ENCODE assay signal across 15 cellular contexts in genomic region chr1:210257698-210258395, GRCh38. TPM values are rescaled to one million over a fixed set of nuclear protein-coding genes. Genes with fewer than 3 reads are reported as not detected.
DNase-seq lines count a peak whose midpoint lies in the region; ATAC-seq and TF ChIP-seq lines count a peak whose summit lies in the region.
"Had no signal": no experiment of that assay in that cellular context is flagged by ENCODE, and none has a peak within 500 bp of the region (broad histone marks: within the 10 kb centered on the region; RNA-seq: fewer than 3 reads in every experiment).

No MANE protein-coding gene starts in this region.

- ATAC-seq in GM19328 (IDR thresholded peaks at IDR 0.05; ENCODE audit: unreplicated experiment) (no peak), PC-3 (no peak)
- ATAC-seq: activated T-helper 17 cell treated with anti-CD3 and anti-CD28 coated beads, Interleukin-2, amount 50 U/mL, for 72 hours had no signal

- POLR2A ChIA-PET in RWPE1 (lab: Yijun Ruan, JAX; ENCODE audit: low non-redundant PET) = no interaction called here
- POLR2A ChIA-PET in PC-3 (lab: Charles Lee; ENCODE audit: unreplicated experiment) = interaction anchor here (0.6 kb wide), 1 partner anchor 65 kb away, joined by 3 read pairs; no protein-coding TSS in a partner anchor

- no peak overlapping the region for H3K4me2 ChIP-seq in PC-3 (ENCODE audit: low read length)

- no peaks in the 10 kb centered on the region for H4K20me1 ChIP-seq in PC-3 (ENCODE audit: low read length)

- no peak for TF ChIP-seq CTCF in RWPE1 (conservative IDR thresholded peaks at IDR 0.05; ENCODE audit: low read depth)
- TF ChIP-seq CTCF in fibroblast of mammary gland (conservative IDR thresholded peaks at IDR 0.05; ENCODE audit: control insufficient read depth, insufficient read depth, low read depth, low read length) = no peak
- TF ChIP-seq CTCF in PC-3 (conservative IDR thresholded peaks at IDR 0.05; ENCODE audit: low read depth, low read length) = no peak

- H3K9me2 ChIP-seq in PC-3 (replicated peaks; ENCODE audit: low read length) = no peaks in the 10 kb centered on the region

- no TSS peak for BruUV-seq in PC-3 (replicated peaks; lab: Mats Ljungman, UMichigan)

- H3K79me2 ChIP-seq in PC-3 (ENCODE audit: low read length) = no peaks in the 10 kb centered on the region

- intact Hi-C loops in head of caudate nucleus (cut with DNase I) (loop anchor here (10.0 kb wide), 1 partner anchor 47 kb away; no protein-coding TSS in a partner anchor), PC-3 (cut with micrococcal nuclease) (no loop called here), posterior vena cava (cut with DNase I) (no loop called here)

- DNase-seq in DMS153 treated with DMSO at 0.1 percent for 48 hours (lab: John Stamatoyannopoulos, UW; ENCODE audit: unreplicated experiment) = peak; percentile 42
- DNase-seq in RWPE1 (ENCODE audit: low spot score) = no peak
- DNase-seq in fibroblast of mammary gland (ENCODE audit: low read depth) = peak; percentile 61
- no peak for DNase-seq in head of caudate nucleus
- DNase-seq in PC-3 = no peak
- no peak for DNase-seq in posterior vena cava (ENCODE audit: low spot score)
- DNase-seq: GM23248; nucleus accumbens; stimulated activated CD4-positive, alpha-beta T cell treated with anti-CD3 and anti-CD28 coated beads, Interleukin-1b, Interleukin-23, amount 100 ng/mL, for 48 hours had no signal

- no peak overlapping the region for H2AFZ ChIP-seq in PC-3 (ENCODE audit: low read length)
- H2AFZ ChIP-seq: GM23248 had no signal

- H3K27me3 ChIP-seq in rectal smooth muscle tissue (ENCODE audit: control insufficient read depth, insufficient read depth, low read length) (no peaks in the 10 kb centered on the region), PC-3 (ENCODE audit: low read length) (no peaks in the 10 kb centered on the region)

- no peak overlapping the region for H3K4me3 ChIP-seq in fibroblast of mammary gland (ENCODE audit: control insufficient read depth, low read depth, low read length)
- no peak overlapping the region for H3K4me3 ChIP-seq in rectal smooth muscle tissue (ENCODE audit: low read length)
- H3K4me3 ChIP-seq in PC-3 (ENCODE audit: low read length) = no peak overlapping the region
- H3K4me3 ChIP-seq: GM23248 had no signal

- H3K9me3 ChIP-seq in PC-3 (ENCODE audit: low read length) = no peaks in the 10 kb centered on the region

- peaks cover 17% of the 10 kb centered on the region for H3K4me1 ChIP-seq in rectal smooth muscle tissue (ENCODE audit: control insufficient read depth, insufficient read depth, low read length)
- H3K4me1 ChIP-seq in PC-3 (ENCODE audit: insufficient read depth, low read length) = peaks cover 5% of the 10 kb centered on the region; the same call in 1 of the 2 replicates

- H3K36me3 ChIP-seq in rectal smooth muscle tissue (ENCODE audit: control insufficient read depth, insufficient read depth, low read length) (no peaks in the 10 kb centered on the region), PC-3 (ENCODE audit: low read depth, low read length) (no peaks in the 10 kb centered on the region)

- CTCF ChIA-PET in RWPE1 (lab: Yijun Ruan, JAX) = interaction anchor here (0.6 to 0.7 kb wide), 4 partner anchors 12 to 58 kb away, joined by 3 to 4 read pairs (median 3); no protein-coding TSS in a partner anchor
- CTCF ChIA-PET in PC-3 (lab: Charles Lee) = no interaction called here

- no peaks in the 10 kb centered on the region for H3F3A ChIP-seq in PC-3 (ENCODE audit: low read length, unreplicated experiment)

- H3K27ac ChIP-seq in RWPE1 (peak overlapping the region; percentile 89), rectal smooth muscle tissue (ENCODE audit: low read depth, low read length) (peak overlapping the region; percentile 24), PC-3 (ENCODE audit: low read length) (no peak overlapping the region)
- H3K27ac ChIP-seq: GM23248, HL-60 had no signal

- H3K9ac ChIP-seq in rectal smooth muscle tissue (ENCODE audit: low read length) (no peak overlapping the region), PC-3 (ENCODE audit: low read length) (no peak overlapping the region)
- H3K9ac ChIP-seq: GM23248 had no signal

RNA-seq across cellular contexts. Expression of gene SERTAD4, which starts 25.3 kb away (rescaled TPM):
- total RNA-seq in PC-3 (2014; rRNA removed) (2.6 and 4.5 TPM in 2 replicates), posterior vena cava (1 to 10 TPM; 1.7 to 2.4 TPM)
- total RNA-seq: activated T-helper 17 cell treated with anti-CD3 and anti-CD28 coated beads, Interleukin-2, amount 50 U/mL, for 72 hours; B cell; T-helper 2 cell treated with Interferon-gamma antibody and Interleukin-4, amounts not matched to agents 100 ng/mL and 5 ng/mL, for 36 hours had no signal

Comparison
In these comparisons a context has a peak if more than half of its experiments do, and no peak if none do; other contexts are left out.
1. DNase-seq: peak in DMS153 treated with DMSO at 0.1 percent for 48 hours (single experiment) and fibroblast of mammary gland (single experiment); none in RWPE1 (single experiment), head of caudate nucleus (0 of 42), PC-3 (single experiment) and posterior vena cava (single experiment).